In the genomic region with DNA sequence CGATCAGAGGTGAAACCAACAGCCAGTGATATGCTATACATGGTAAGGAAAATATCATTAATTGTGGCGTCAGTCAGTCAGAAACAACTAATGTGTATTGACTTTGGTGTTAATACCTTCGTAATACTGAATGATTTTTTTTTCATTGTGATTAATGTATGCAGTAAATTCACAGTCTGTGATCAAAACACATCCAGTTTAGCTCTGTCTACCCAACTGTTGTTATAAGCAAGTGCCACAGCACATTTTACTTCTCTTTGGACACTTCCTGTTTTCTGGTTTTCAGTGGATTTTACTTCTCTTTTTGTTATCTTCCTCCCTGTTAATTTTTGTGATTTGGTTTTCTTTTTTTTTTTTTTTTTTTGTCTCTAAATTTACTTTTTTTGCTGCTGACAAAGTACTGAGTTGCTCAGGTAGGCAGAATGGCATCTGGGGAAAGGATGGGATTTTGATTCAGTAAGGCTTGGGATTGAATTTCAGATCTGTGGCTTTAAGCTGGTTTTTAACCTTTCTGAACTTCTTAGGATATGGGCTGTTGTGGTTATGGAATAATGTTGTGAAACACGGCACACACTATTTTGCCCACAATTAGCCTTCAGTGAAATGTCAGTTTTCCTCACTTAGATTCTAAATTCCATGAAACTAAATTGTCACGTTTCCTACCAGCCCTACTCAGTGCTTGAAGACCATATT, we compare ENCODE assay signal across 8 cellular contexts. TPM values are rescaled to one million over a fixed set of nuclear protein-coding genes. Genes with fewer than 3 reads are reported as not detected.
DNase-seq lines count a peak whose midpoint lies in the region; ATAC-seq, FAIRE-seq and TF ChIP-seq lines count a peak whose summit lies in the region.

No MANE protein-coding gene starts in this region.

- TF ChIP-seq POLR2A in lower leg skin (IDR thresholded peaks at IDR 0.05), result no peak
- TF ChIP-seq POLR2A in H54 (IDR thresholded peaks at IDR 0.05; ENCODE audit: low read depth, low read length), result no peak

- DNase-seq in CD14-positive monocyte (ENCODE audit: low spot score) (no peak), HS-5 (ENCODE audit: low read depth) (peak; percentile 19), lower leg skin (ENCODE audit: low spot score in 2 of 2) (no peak), NCI-H345 (lab: John Stamatoyannopoulos, UW) (no peak), H54 (ENCODE audit: insufficient read length, low spot score) (no peak)
- no peak for DNase-seq in activated naive CD8-positive, alpha-beta T cell treated with anti-CD3 and anti-CD28 coated beads for 36 hours

- H3K4me3 ChIP-seq in lower leg skin (ENCODE audit: low read depth, poor library complexity, severe bottlenecking) (peak overlapping the region; percentile 15), urinary bladder (ENCODE audit: low read depth, low read length) (peak overlapping the region; percentile 57)

- H3K4me3 Mint-ChIP-seq in CD14-positive monocyte, result peak overlapping the region; percentile 96 to 98
- H3K4me3 Mint-ChIP-seq in activated naive CD8-positive, alpha-beta T cell treated with anti-CD3 and anti-CD28 coated beads for 36 hours, result peak overlapping the region; percentile 90

- H3K27ac Mint-ChIP-seq in CD14-positive monocyte, result peak overlapping the region; percentile 93 to 100 (median 99)
- H3K27ac Mint-ChIP-seq in activated naive CD8-positive, alpha-beta T cell treated with anti-CD3 and anti-CD28 coated beads for 36 hours, result peak overlapping the region; percentile 94

- peaks cover 83% of the 10 kb centered on the region for H3K4me1 Mint-ChIP-seq in CD14-positive monocyte
- H3K4me1 Mint-ChIP-seq in activated naive CD8-positive, alpha-beta T cell treated with anti-CD3 and anti-CD28 coated beads for 36 hours, result peaks cover 77% of the 10 kb centered on the region

- intact Hi-C loops in CD14-positive monocyte (cut with micrococcal nuclease), result loop anchor here (10.0 kb wide), 2 partner anchors 146 to 554 kb away; partner anchors contain the start of genes CAPS2 (in 2 of the 2), GLIPR1L1 (in 2 of the 2) and PHLDA1 (in 1 of the 2)
- intact Hi-C loops in lower leg skin (cut with DNase I; ENCODE audit: low total_unique reads), result no loop called here

- H3K27ac ChIP-seq in urinary bladder (ENCODE audit: low read depth), result peak overlapping the region; percentile 70

- peaks cover 35 to 38% of the 10 kb centered on the region in 2 donors for H3K36me3 Mint-ChIP-seq in CD14-positive monocyte
- peaks cover 17% of the 10 kb centered on the region for H3K36me3 Mint-ChIP-seq in activated naive CD8-positive, alpha-beta T cell treated with anti-CD3 and anti-CD28 coated beads for 36 hours

- peaks cover 0 to 3% (median 0%) of the 10 kb centered on the region in 3 donors for H3K27me3 Mint-ChIP-seq in CD14-positive monocyte (ENCODE audit: low read depth in 3 of 3)
- H3K27me3 Mint-ChIP-seq in activated naive CD8-positive, alpha-beta T cell treated with anti-CD3 and anti-CD28 coated beads for 36 hours, result no peaks in the 10 kb centered on the region

- TF ChIP-seq CTCF in CD14-positive monocyte (IDR thresholded peaks at IDR 0.05) (no peak), lower leg skin (IDR thresholded peaks at IDR 0.05) (no peak)

- H3K36me3 ChIP-seq in urinary bladder (ENCODE audit: insufficient read depth), result no peaks in the 10 kb centered on the region

- 44 to 60% methylated on average over 5 of the region's 5 CpGs for WGBS in lower leg skin, 2 donors
- WGBS in urinary bladder, result 28% methylated on average over 5 of the region's 5 CpGs

- no peaks in the 10 kb centered on the region for H3K4me1 ChIP-seq in urinary bladder (ENCODE audit: insufficient read depth)

- ATAC-seq in GM21367 (IDR thresholded peaks at IDR 0.05; ENCODE audit: unreplicated experiment), result peak; percentile 10

- FAIRE-seq in H54 (lab: Jason Lieb, UNC), result no peak

- H3K9me3 Mint-ChIP-seq in CD14-positive monocyte, result peaks cover 0 to 4% (median 2%) of the 10 kb centered on the region in 7 donors
- no peaks in the 10 kb centered on the region for H3K9me3 Mint-ChIP-seq in activated naive CD8-positive, alpha-beta T cell treated with anti-CD3 and anti-CD28 coated beads for 36 hours

RNA-seq across cellular contexts. Expression of gene GLIPR1, which starts 0.6 kb away (rescaled TPM):
- 100 to 1,000 TPM; 687 to 794 TPM for polyA plus RNA-seq in CD14-positive monocyte
- 10 to 100 TPM; 19.7 to 25.7 TPM for total RNA-seq in activated naive CD8-positive, alpha-beta T cell treated with anti-CD3 and anti-CD28 coated beads for 36 hours
- total RNA-seq in lower leg skin, result 10 to 100 TPM in 1 of 4 donors, 1 to 10 TPM in 3; 2.5 to 12.0 (median 3.8) TPM
- total RNA-seq in urinary bladder, result 23.3 TPM
- polyA plus RNA-seq in urinary bladder, result 21.8 TPM

RNA-seq across cellular contexts. Expression of gene KRR1, which starts 30.2 kb away (rescaled TPM):
- polyA plus RNA-seq in CD14-positive monocyte (10 to 100 TPM in 1 of 2 donors, 1 to 10 TPM in 1; 9.0 to 14.4 TPM), urinary bladder (22.4 TPM)
- 100 to 1,000 TPM; 146 to 155 TPM for total RNA-seq in activated naive CD8-positive, alpha-beta T cell treated with anti-CD3 and anti-CD28 coated beads for 36 hours
- total RNA-seq in lower leg skin (10 to 100 TPM; 21.3 to 52.3 (median 32.0) TPM), urinary bladder (71.6 TPM)
